Comparison of ENCODE assay signal across 13 cellular contexts in genomic region chr17:62824290-62825135, GRCh38. TPM values are rescaled to one million over a fixed set of nuclear protein-coding genes. Genes with fewer than 3 reads are reported as not detected.
DNase-seq lines count a peak whose midpoint lies in the region; ATAC-seq, FAIRE-seq and TF ChIP-seq lines count a peak whose summit lies in the region.
"Had no signal": no experiment of that assay in that cellular context is flagged by ENCODE, and none has a peak within 500 bp of the region (broad histone marks: within the 10 kb centered on the region; RNA-seq: fewer than 3 reads in every experiment).

No MANE protein-coding gene starts in this region.

- DNase-seq in AG08395 (ENCODE audit: low spot score): peak; percentile 93
- DNase-seq in WTC11 (ENCODE audit: low spot score): no peak
- no peak for DNase-seq in frontal cortex (ENCODE audit: low spot score in 2 of 2)
- no peak for DNase-seq in cerebellum (ENCODE audit: low spot score)
- DNase-seq in activated T-cell treated with anti-CD3 and anti-CD28 coated beads, Interleukin-2, amount 50 U/mL, for 1 hour: no peak
- DNase-seq: CD4-positive, alpha-beta T cell; left colon; NCI-H2081 treated with DMSO at 0.1 percent for 48 hours had no signal

- peaks cover 29% of the 10 kb centered on the region for H3K4me1 Mint-ChIP-seq in WTC11

- H3K27ac Mint-ChIP-seq in WTC11: peak overlapping the region; percentile 32
- H3K27ac Mint-ChIP-seq: CD4-positive, alpha-beta T cell had no signal

- no peaks in the 10 kb centered on the region for H3K27me3 Mint-ChIP-seq in WTC11 (ENCODE audit: low read depth)

- H3K27me3 ChIP-seq in HUES48 (ENCODE audit: control insufficient read depth, insufficient read depth, low read length) (no peaks in the 10 kb centered on the region), iPS-20b (ENCODE audit: insufficient read depth, low read length) (no peaks in the 10 kb centered on the region)
- H3K27me3 ChIP-seq: ascending aorta had no signal

- no peaks in the 10 kb centered on the region for H3K36me3 ChIP-seq in HUES48 (ENCODE audit: control insufficient read depth, insufficient read depth, low read length)
- H3K36me3 ChIP-seq in iPS-20b (ENCODE audit: insufficient read depth, low read depth, low read length): no peaks in the 10 kb centered on the region
- H3K36me3 ChIP-seq: ascending aorta had no signal

- no peaks in the 10 kb centered on the region for H3K9me3 Mint-ChIP-seq in WTC11
- H3K9me3 Mint-ChIP-seq: CD4-positive, alpha-beta T cell had no signal

- H3K4me3 Mint-ChIP-seq in WTC11: peak overlapping the region; percentile 11
- H3K4me3 Mint-ChIP-seq: CD4-positive, alpha-beta T cell had no signal

- H3K9ac ChIP-seq in HUES48 (ENCODE audit: low read depth, low read length) (0 out of 2 replicates have a peak overlapping the region, but pooled peaks have one; percentile 33), iPS-20b (ENCODE audit: low read depth, low read length) (peak overlapping the region; percentile 47)

- H3K4me1 ChIP-seq in HUES48 (ENCODE audit: control insufficient read depth, insufficient read depth, low read length) (peaks cover 29% of the 10 kb centered on the region), iPS-20b (ENCODE audit: insufficient read depth, low read length) (peaks cover 19% of the 10 kb centered on the region)

- FAIRE-seq in frontal cortex (lab: Jason Lieb, UNC): no peak

- H3K36me3 Mint-ChIP-seq in WTC11: no peaks in the 10 kb centered on the region

- POLR2A ChIA-PET in WTC11 (lab: Charles Lee): interaction anchor here (0.5 kb wide), 1 partner anchor 48 kb away, joined by 4 read pairs; no protein-coding TSS in a partner anchor

- H3K9me3 ChIP-seq in HUES48 (ENCODE audit: control insufficient read depth, insufficient read depth, low read length) (no peaks in the 10 kb centered on the region), iPS-20b (ENCODE audit: insufficient read depth, low read depth, low read length) (no peaks in the 10 kb centered on the region)
- H3K9me3 ChIP-seq: ascending aorta had no signal

- H3K4me3 ChIP-seq in HUES48 (ENCODE audit: low read depth, low read length) (peak overlapping the region; percentile 34), iPS-20b (ENCODE audit: low read length) (peak overlapping the region; percentile 53)
- H3K4me3 ChIP-seq: ascending aorta had no signal

- CTCF ChIA-PET in WTC11 (lab: Charles Lee): interaction anchor here (0.7 to 1.0 kb wide), 2 partner anchors 58 to 69 kb away, joined by 4 read pairs; no protein-coding TSS in a partner anchor

- ATAC-seq in WTC11 (peak; percentile 90), HG03342 (IDR thresholded peaks at IDR 0.05; ENCODE audit: unreplicated experiment) (no peak)
- ATAC-seq: activated CD4-positive, CD25-positive, alpha-beta regulatory T cell treated with anti-CD3 and anti-CD28 coated beads, Interleukin-2, amount 50 U/mL, for 24 hours; left colon had no signal

- no peak for TF ChIP-seq CTCF in WTC11 (IDR thresholded peaks at IDR 0.05)

- peak overlapping the region; percentile 98 for H3K27ac ChIP-seq in HUES48 (ENCODE audit: low read depth, low read length)
- peak overlapping the region; percentile 13 for H3K27ac ChIP-seq in iPS-20b (ENCODE audit: low read length)
- H3K27ac ChIP-seq: ascending aorta had no signal

TF ChIP-seq in WTC11, 78 proteins besides CTCF, POLR2A, EP300 and RAD21:
- TF ChIP-seq RELA (CRISPR knock-in tag; IDR thresholded peaks at IDR 0.05; ENCODE audit: borderline replicate concordance): no peak
- TF ChIP-seq OVOL2 (CRISPR knock-in tag; IDR thresholded peaks at IDR 0.05; ENCODE audit: borderline replicate concordance): no peak
- no peak for TF ChIP-seq AR (CRISPR knock-in tag; IDR thresholded peaks at IDR 0.05)
- no peak for TF ChIP-seq CREB1 (CRISPR knock-in tag; IDR thresholded peaks at IDR 0.05)
- TF ChIP-seq ELF4 (CRISPR knock-in tag; IDR thresholded peaks at IDR 0.05; ENCODE audit: low read depth): no peak
- no peak for TF ChIP-seq JAZF1 (CRISPR knock-in tag; IDR thresholded peaks at IDR 0.05)
- TF ChIP-seq ATF3 (CRISPR knock-in tag; conservative IDR thresholded peaks at IDR 0.05): no peak
- TF ChIP-seq FOXP1 (CRISPR knock-in tag; IDR thresholded peaks at IDR 0.05; ENCODE audit: borderline replicate concordance): no peak
- TF ChIP-seq ZNF425 (CRISPR knock-in tag; conservative IDR thresholded peaks at IDR 0.05): no peak

RNA-seq across cellular contexts. Expression of gene MARCHF10, which starts 16.4 kb away (rescaled TPM):
- total RNA-seq in WTC11 (2021) (0.48 to 1.0 TPM (median 0.73 TPM) in 3 replicates), frontal cortex (0.41 TPM), cerebellum (0.09 TPM)
- total RNA-seq: ascending aorta; CD4-positive, alpha-beta T cell; left colon had no signal
